Comparison of ENCODE assay signal across 9 cellular contexts in genomic region chr1:202062636-202063035, GRCh38. TPM values are rescaled to one million over a fixed set of nuclear protein-coding genes. Genes with fewer than 3 reads are reported as not detected.
DNase-seq lines count a peak whose midpoint lies in the region; ATAC-seq, FAIRE-seq and TF ChIP-seq lines count a peak whose summit lies in the region.
"Not testable (repeated sequence)": the region's sequence is repeated elsewhere in the genome, so short reads cannot be mapped to it uniquely, and the experiment has no call there.
"Had no signal": no experiment of that assay in that cellular context is flagged by ENCODE, and none has a peak within 500 bp of the region (broad histone marks: within the 10 kb centered on the region; RNA-seq: fewer than 3 reads in every experiment).

No MANE protein-coding gene starts in this region.

- H3K4me3 ChIP-seq in A549; HCT116 (replicated peaks in 1 of 2; ENCODE audit: low read depth in 1 of 2, low read length in 2 of 2); HUES64 (ENCODE audit: low read length); SJSA1; K562; HepG2 (replicated peaks in 1 of 3; ENCODE audit: insufficient read depth in 1 of 3, low read depth in 2 of 3, low read length in 3 of 3); neuronal stem cell (ENCODE audit: low read length in 2 of 2): not testable (repeated sequence)

- not testable (repeated sequence) for H3K9me1 ChIP-seq in K562 (ENCODE audit: control insufficient read depth, insufficient read depth, low read length)

- H3K9me3 ChIP-seq in A549; HCT116 (ENCODE audit: control insufficient read depth in 1 of 2, insufficient read depth in 1 of 2, low read depth in 1 of 2, low read length in 2 of 2); HUES64 (ENCODE audit: insufficient read depth, low read depth, low read length); SJSA1 (replicated peaks); K562 (replicated peaks; ENCODE audit: control insufficient read depth, insufficient read depth, low read depth, low read length); HepG2 (ENCODE audit: low read length); neuronal stem cell (replicated peaks in 1 of 2; ENCODE audit: control insufficient read depth in 2 of 2, insufficient read depth in 1 of 2, low read depth in 1 of 2, low read length in 2 of 2): not testable (repeated sequence)

- not testable (repeated sequence) for TF ChIP-seq EP300 in A549 (IDR thresholded peaks at IDR 0.05); K562 (IDR thresholded peaks at IDR 0.05; ENCODE audit: low read length); HepG2 (IDR thresholded peaks at IDR 0.05; ENCODE audit: low read depth in 2 of 2, low read length in 2 of 2); HepG2 (CRISPR knock-in tag; IDR thresholded peaks at IDR 0.05; ENCODE audit: borderline replicate concordance)

- H3K4me2 ChIP-seq in A549 (peak overlapping the region; percentile 54), HCT116 (ENCODE audit: low read length) (peak overlapping the region; percentile 45; the same call in 1 of the 2 replicates)
- not testable (repeated sequence) for H3K4me2 ChIP-seq in K562 (ENCODE audit: insufficient read depth, low read length); HepG2 (ENCODE audit: low read depth, low read length); neuronal stem cell (ENCODE audit: insufficient read depth, low read length, poor library complexity, severe bottlenecking)

- H4K91ac ChIP-seq in neuronal stem cell (ENCODE audit: low read depth, low read length, poor library complexity), result not testable (repeated sequence)

- H4K20me1 ChIP-seq in HCT116 (ENCODE audit: insufficient read depth); K562 (replicated peaks; ENCODE audit: control insufficient read depth, insufficient read depth, low read length); HepG2 (ENCODE audit: insufficient read depth, low read length): not testable (repeated sequence)

- not testable (repeated sequence) for H3K79me1 ChIP-seq in neuronal stem cell (ENCODE audit: low read depth, low read length)

- not testable (repeated sequence) for H3K27me3 ChIP-seq in HCT116 (ENCODE audit: insufficient read depth, low read length); HUES64 (ENCODE audit: insufficient read depth, low read length); SJSA1 (replicated peaks); K562 (ENCODE audit: control insufficient read depth in 2 of 2, insufficient read depth in 2 of 2, low read length in 2 of 2); HepG2 (ENCODE audit: control insufficient read depth in 1 of 2, insufficient read depth in 2 of 2, low read length in 2 of 2)
- H3K27me3 ChIP-seq in neuronal stem cell (ENCODE audit: control insufficient read depth in 3 of 3, insufficient read depth in 3 of 3, low read depth in 1 of 3, low read length in 3 of 3), result peaks cover 0 to 15% (median 0%) of the 10 kb centered on the region in 3 experiments

- H3K14ac ChIP-seq in neuronal stem cell (ENCODE audit: low read length), result not testable (repeated sequence)

- FAIRE-seq in A549 (lab: Jason Lieb, UNC); K562 (lab: Jason Lieb, UNC); HepG2 (lab: Jason Lieb, UNC): not testable (repeated sequence)

- H3K18ac ChIP-seq in neuronal stem cell (ENCODE audit: low read length), result not testable (repeated sequence)

- 90% methylated on average over 7 of the region's 7 CpGs for WGBS in A549 (ENCODE audit: missing lambda C conversion rate)
- WGBS in HUES64, result 93% methylated on average over 7 of the region's 7 CpGs
- 48% methylated on average over 7 of the region's 7 CpGs for WGBS in K562 (ENCODE audit: insufficient coverage, low coverage, missing lambda C conversion rate)
- 93% methylated on average over 7 of the region's 7 CpGs for WGBS in HepG2 (ENCODE audit: low lambda C conversion rate)
- WGBS in neuronal stem cell (ENCODE audit: extremely low coverage in 2 of 2, insufficient read length in 2 of 2, insufficient replicate concordance in 1 of 2), 2 donors, result no CpG with 5 or more reads among the region's 7 CpGs

- not testable (repeated sequence) for H3K23ac ChIP-seq in neuronal stem cell (ENCODE audit: low read depth, low read length, poor library complexity)

- H3K9ac ChIP-seq in HCT116 (ENCODE audit: low read length); HUES64 (ENCODE audit: low read depth, low read length); K562 (ENCODE audit: insufficient read depth in 1 of 2, low read depth in 2 of 2, low read length in 2 of 2); neuronal stem cell (ENCODE audit: low read depth, low read length, poor library complexity): not testable (repeated sequence)
- H3K9ac ChIP-seq in HepG2 (ENCODE audit: insufficient read depth, low read depth, low read length), result peak overlapping the region; percentile 30; the same call in 1 of the 2 replicates

- peak overlapping the region; percentile 19 for H2AFZ ChIP-seq in HCT116 (ENCODE audit: low read depth, low read length, poor library complexity, severe bottlenecking)
- not testable (repeated sequence) for H2AFZ ChIP-seq in K562 (ENCODE audit: low read depth, low read length); HepG2 (ENCODE audit: low read length); neuronal stem cell (ENCODE audit: low read length)

- in situ Hi-C loops in K562 (cut with MboI); HepG2 (cut with HindIII; ENCODE audit: extremely low pct_ligation_motif_present, low pct_unique_long_range_greater_than_20kb): not testable (repeated sequence)

- H3K4me1 ChIP-seq in A549, result peaks cover 75% of the 10 kb centered on the region
- peaks cover 48 to 71% of the 10 kb centered on the region in 2 experiments for H3K4me1 ChIP-seq in HCT116 (ENCODE audit: control insufficient read depth in 1 of 2, insufficient read depth in 2 of 2, low read length in 2 of 2)
- H3K4me1 ChIP-seq in HUES64 (ENCODE audit: insufficient read depth, low read length); neuronal stem cell (ENCODE audit: control insufficient read depth in 2 of 2, insufficient read depth in 1 of 2, low read depth in 1 of 2, low read length in 2 of 2): not testable (repeated sequence)
- peaks cover 68% of the 10 kb centered on the region for H3K4me1 ChIP-seq in SJSA1 (replicated peaks)
- peaks cover 0 to 20% of the 10 kb centered on the region in 2 experiments; a peak in 4 of 5 replicates for H3K4me1 ChIP-seq in K562 (replicated peaks in 1 of 2; ENCODE audit: control insufficient read depth in 2 of 2, insufficient read depth in 2 of 2, low read length in 2 of 2)
- peaks cover 60% of the 10 kb centered on the region for H3K4me1 ChIP-seq in HepG2 (ENCODE audit: insufficient read depth, low read length)

- CTCF ChIA-PET in A549 (lab: Yijun Ruan, JAX), result interaction anchor here (1.1 kb wide), 1 partner anchor 56 kb away, joined by 3 read pairs; no protein-coding TSS in a partner anchor
- CTCF ChIA-PET in HCT116 (lab: Charles Lee); K562 (lab: Yijun Ruan, JAX; ENCODE audit: low intra/inter-chr PET ratio); HepG2 (lab: Yijun Ruan, JAX; ENCODE audit: low intra/inter-chr PET ratio, low total read pairs): not testable (repeated sequence)

- TF ChIP-seq POLR2A in A549 (IDR thresholded peaks at IDR 0.05; ENCODE audit: low read length); HCT116 (IDR thresholded peaks at IDR 0.05; ENCODE audit: borderline replicate concordance, extremely low read depth, insufficient read depth, insufficient read length); K562 (conservative IDR thresholded peaks at IDR 0.05); HepG2 (IDR thresholded peaks at IDR 0.05; ENCODE audit: insufficient read depth in 1 of 2, low read depth in 2 of 2, low read length in 2 of 2): not testable (repeated sequence)

- H3K79me2 ChIP-seq in HCT116 (ENCODE audit: insufficient read depth, low read length); K562 (ENCODE audit: control insufficient read depth, insufficient read depth, low read length); HepG2 (ENCODE audit: insufficient read depth, low read length): not testable (repeated sequence)

- DNase-seq in A549 (ENCODE audit: low read depth in 1 of 2, low spot score in 1 of 2); HCT116 (ENCODE audit: low read depth, low spot score); SJSA1 (ENCODE audit: low read depth in 1 of 2, low spot score in 2 of 2); K562 (ENCODE audit: extremely low read depth in 1 of 4, low spot score in 3 of 4); HepG2 (ENCODE audit: low spot score); neuronal stem cell (ENCODE audit: low spot score): not testable (repeated sequence)

- not testable (repeated sequence) for H2BK120ac ChIP-seq in neuronal stem cell (ENCODE audit: low read depth, low read length)

- not testable (repeated sequence) for H3K36me3 ChIP-seq in HCT116 (ENCODE audit: control insufficient read depth in 1 of 2, insufficient read depth in 2 of 2, low read length in 2 of 2); HUES64 (ENCODE audit: insufficient read depth, low read length); SJSA1; K562 (ENCODE audit: control insufficient read depth, insufficient read depth, low read length); HepG2 (replicated peaks in 1 of 2; ENCODE audit: control insufficient read depth in 1 of 2, insufficient read depth in 2 of 2, low read length in 2 of 2); neuronal stem cell (replicated peaks in 1 of 2; ENCODE audit: control insufficient read depth in 2 of 2, insufficient read depth in 2 of 2, low read length in 2 of 2)

- H3K27ac ChIP-seq in A549 (peak overlapping the region; percentile 97 to 98), HCT116 (ENCODE audit: low read depth, low read length) (peak overlapping the region; percentile 8; the same call in 1 of the 2 replicates), HUES64 (ENCODE audit: low read depth, low read length) (peak overlapping the region; percentile 25; the same call in 1 of the 2 replicates), SJSA1 (peak overlapping the region; percentile 91), neuronal stem cell (replicated peaks; ENCODE audit: low read length) (peak overlapping the region; percentile 33)
- not testable (repeated sequence) for H3K27ac ChIP-seq in K562 (ENCODE audit: extremely low read depth, low read depth, low read length); HepG2 (ENCODE audit: extremely low read length, insufficient read depth, low read length)

- H4K8ac ChIP-seq in neuronal stem cell (ENCODE audit: low read depth, low read length), result not testable (repeated sequence)

- RAD21 ChIA-PET in HCT116 (lab: Charles Lee; ENCODE audit: low non-redundant PET in 1 of 2, low total read pairs in 2 of 2, uncharacterized antibody in 2 of 2, unreplicated experiment in 2 of 2), result not testable (repeated sequence)

- intact Hi-C loops in HCT116 (cut with micrococcal nuclease); K562 (cut with micrococcal nuclease); HepG2 (cut with micrococcal nuclease; ENCODE audit: unreplicated experiment): not testable (repeated sequence)

- not testable (repeated sequence) for BruUV-seq in HCT116 (replicated peaks; lab: Mats Ljungman, UMichigan); K562 (replicated peaks; lab: Mats Ljungman, UMichigan); HepG2 (replicated peaks; lab: Mats Ljungman, UMichigan)

- H2BK15ac ChIP-seq in neuronal stem cell (ENCODE audit: low read length), result not testable (repeated sequence)

- H3K9me2 ChIP-seq in HCT116 (ENCODE audit: insufficient read depth), result not testable (repeated sequence)

- ATAC-seq in A549, HCT116, K562, HepG2: not testable (repeated sequence)

- not testable (repeated sequence) for TF ChIP-seq RAD21 in A549 (conservative IDR thresholded peaks at IDR 0.05 in 1 of 2, IDR thresholded peaks at IDR 0.05 in 1 of 2); HCT116 (IDR thresholded peaks at IDR 0.05; ENCODE audit: low read depth); K562 (CRISPR knock-in tag; conservative IDR thresholded peaks at IDR 0.05 in 1 of 2, IDR thresholded peaks at IDR 0.05 in 1 of 2); HepG2 (CRISPR knock-in tag; IDR thresholded peaks at IDR 0.05)

- not testable (repeated sequence) for TF ChIP-seq CTCF in A549 (IDR thresholded peaks at IDR 0.05); HCT116 (IDR thresholded peaks at IDR 0.05 in 2 of 3, conservative IDR thresholded peaks at IDR 0.05 in 1 of 3; ENCODE audit: borderline replicate concordance in 1 of 3, insufficient read depth in 1 of 3, low read depth in 2 of 3, low read length in 2 of 3); K562 (IDR thresholded peaks at IDR 0.05 in 2 of 3, conservative IDR thresholded peaks at IDR 0.05 in 1 of 3; ENCODE audit: insufficient read depth in 2 of 3, low read depth in 1 of 3, low read length in 3 of 3); HepG2 (CRISPR knock-in tag; IDR thresholded peaks at IDR 0.05)

- H2BK12ac ChIP-seq in neuronal stem cell (ENCODE audit: low read length), result not testable (repeated sequence)

- not testable (repeated sequence) for H3K4ac ChIP-seq in neuronal stem cell (ENCODE audit: low read length)

- POLR2A ChIA-PET in A549 (lab: Yijun Ruan, JAX) (interaction anchor here (0.6 to 1.4 kb wide), 2 partner anchors 43 to 52 kb away, joined by 3 to 11 read pairs; partner anchors contain the start of gene ELF3), HCT116 (lab: Charles Lee) (interaction anchor here (0.7 to 2.1 kb wide), 5 partner anchors 21 to 52 kb away, joined by 3 to 11 read pairs (median 4); partner anchors contain the start of gene ELF3), K562 (lab: Yijun Ruan, JAX) (interaction anchor here (0.7 to 0.9 kb wide), 5 partner anchors 10 to 43 kb away, joined by 3 to 4 read pairs (median 4); no protein-coding TSS in a partner anchor), HepG2 (lab: Yijun Ruan, JAX) (interaction anchor here (0.9 to 2.7 kb wide), 3 partner anchors 12 to 52 kb away, joined by 3 to 9 read pairs (median 3); partner anchors contain the start of gene ELF3)

- not testable (repeated sequence) for H2AK5ac ChIP-seq in neuronal stem cell (ENCODE audit: low read depth, low read length)

- H2BK5ac ChIP-seq in neuronal stem cell (ENCODE audit: low read length), result not testable (repeated sequence)

RNA-seq across cellular contexts. Expression of gene ELF3, which starts 52.2 kb away (rescaled TPM):
- polyA plus RNA-seq in A549 (2011; rRNA removed) (334 and 365 TPM in 2 replicates), A549 (2017; fragmentation: RNase III; extraction: RNeasy Plus Mini Kit Qiagen cat#74134 plus additional on column Dnase treatment) (138 to 180 TPM (median 179 TPM) in 3 replicates), K562 (2011; rRNA removed) (0.47 and 0.87 TPM in 2 replicates), K562 (2014; fragmentation: Illumina TruSeq; extraction: Trizol) (0.15 TPM in 1 of 2 replicates, not detected in the other), K562 (2014; fragmentation: Nextera tagmentation; extraction: Ambion mirVana) (not detected), K562 (2014; rRNA removed) (0.03 TPM in 1 of 2 replicates, not detected in the other), HepG2 (2011; rRNA removed) (55.1 and 85.6 TPM in 2 replicates)
- 197 and 257 TPM in 2 replicates for polyA plus RNA-seq in A549 (2012; cell fraction: cytosol; rRNA removed)
- 1,053 and 1,132 TPM in 2 replicates for polyA plus RNA-seq in A549 (2012; cell fraction: nucleus; rRNA removed)
- polyA minus RNA-seq in A549 (2011; rRNA and poly(A)+ RNA removed), result 661 and 758 TPM in 2 replicates
- total RNA-seq in HCT116 (2021; ENCODE audit: unreplicated experiment) (200 TPM), K562 (2014; rRNA removed) (0.16 TPM in 1 of 2 replicates, not detected in the other), K562 (2014; rRNA removed; fragmentation: Illumina TruSeq; extraction: Trizol) (0.07 TPM in 1 of 2 replicates, not detected in the other), K562 (2015; rRNA removed; fragmentation: Illumina TruSeq; extraction: Trizol) (0.07 and 0.15 TPM in 2 replicates), K562 (2021) (0.63 and 1.2 TPM in 2 replicates), HepG2 (2016; rRNA removed; fragmentation: Illumina TruSeq; extraction: Trizol) (7.9 and 11.5 TPM in 2 replicates)
- 284 and 412 TPM in 2 replicates for polyA plus RNA-seq in HCT116 (2012)
- polyA plus RNA-seq in HUES64 (2013, experiment 1 of 2), result 2.7 TPM
- 3.0 TPM for polyA plus RNA-seq in HUES64 (2013, experiment 2 of 2)
- 0.05 TPM in 1 of 2 replicates, not detected in the other for total RNA-seq in SJSA1 (2014; rRNA removed; shearing (Covaris generic))
- 1.2 and 3.1 TPM in 2 replicates for total RNA-seq in K562 (2011; cell fraction: chromatin; rRNA removed; ENCODE audit: low replicate concordance)
- total RNA-seq in K562 (2011; cell fraction: nucleolus; rRNA removed), result 1.8 and 2.3 TPM in 2 replicates
- total RNA-seq in K562 (2011; cell fraction: nucleoplasm; rRNA removed), result 0.73 and 1.3 TPM in 2 replicates
- polyA plus RNA-seq in K562 (2011; cell fraction: cytosol; rRNA removed), result 0.94 and 1.2 TPM in 2 replicates
- 1.6 and 2.7 TPM in 2 replicates for polyA plus RNA-seq in K562 (2011; cell fraction: nucleus; rRNA removed)
- 0.35 and 1.9 TPM in 2 replicates for polyA plus RNA-seq in K562 (2012)
- polyA minus RNA-seq in K562 (2011; rRNA and poly(A)+ RNA removed), result 0.21 and 0.54 TPM in 2 replicates
- polyA minus RNA-seq in K562 (2011; cell fraction: cytosol; rRNA and poly(A)+ RNA removed), result 0.67 TPM in 1 of 2 replicates, not detected in the other
- polyA minus RNA-seq in K562 (2011; cell fraction: nucleus; rRNA and poly(A)+ RNA removed), result 0.94 and 1.00 TPM in 2 replicates
- 2.7 and 3.4 TPM in 2 replicates for total RNA-seq in HepG2 (2016; cell fraction: cytosol; rRNA removed; fragmentation: Illumina TruSeq; extraction: Trizol; ENCODE audit: low read depth)
- total RNA-seq in HepG2 (2016; cell fraction: insoluble cytoplasmic fraction; rRNA removed; fragmentation: Illumina TruSeq; extraction: Trizol), result 10.4 and 13.3 TPM in 2 replicates
- total RNA-seq in HepG2 (2016; cell fraction: membrane; rRNA removed; fragmentation: Illumina TruSeq; extraction: Trizol), result 6.2 and 6.3 TPM in 2 replicates
- total RNA-seq in HepG2 (2016; cell fraction: nucleus; rRNA removed; fragmentation: Illumina TruSeq; extraction: Trizol), result 12.6 and 14.1 TPM in 2 replicates
- 53.6 and 65.9 TPM in 2 replicates for polyA plus RNA-seq in HepG2 (2011; cell fraction: cytosol; rRNA removed)
- 100 and 160 TPM in 2 replicates for polyA plus RNA-seq in HepG2 (2011; cell fraction: nucleus; rRNA removed)
- polyA plus RNA-seq in HepG2 (2012), result 23.2 and 51.8 TPM in 2 replicates
- polyA plus RNA-seq in HepG2 (2016; cell fraction: cytosol; fragmentation: Illumina TruSeq; extraction: Trizol; ENCODE audit: low read depth), result 1.3 and 1.4 TPM in 2 replicates
- 8.0 and 8.3 TPM in 2 replicates for polyA plus RNA-seq in HepG2 (2016; cell fraction: insoluble cytoplasmic fraction; fragmentation: Illumina TruSeq; extraction: Trizol; ENCODE audit: low read depth)
- polyA plus RNA-seq in HepG2 (2016; cell fraction: membrane; fragmentation: Illumina TruSeq; extraction: Trizol; ENCODE audit: low read depth), result 1.5 and 2.1 TPM in 2 replicates
- polyA plus RNA-seq in HepG2 (2016; cell fraction: nucleus; fragmentation: Illumina TruSeq; extraction: Trizol; ENCODE audit: insufficient read depth, low read depth), result 32.7 and 37.5 TPM in 2 replicates
- 97.8 and 144 TPM in 2 replicates for polyA minus RNA-seq in HepG2 (2011; rRNA and poly(A)+ RNA removed; ENCODE audit: low replicate concordance)
- polyA minus RNA-seq in HepG2 (2011; cell fraction: cytosol; rRNA and poly(A)+ RNA removed), result 37.5 and 50.6 TPM in 2 replicates
- polyA minus RNA-seq in HepG2 (2011; cell fraction: nucleus; rRNA and poly(A)+ RNA removed), result 25.4 and 41.9 TPM in 2 replicates
- 2.7 TPM for polyA plus RNA-seq in neuronal stem cell (2013, experiment 1 of 2)
- 2.6 TPM for polyA plus RNA-seq in neuronal stem cell (2013, experiment 2 of 2)
- polyA plus RNA-seq: CD14-positive monocyte; CD8-positive, alpha-beta memory T cell had no signal

Comparison
In these comparisons a context has a peak if more than half of its experiments do, and no peak if none do; other contexts are left out.
1. RNA of gene ELF3, which starts 52.2 kb away (total RNA-seq): 200 TPM in HCT116 (single experiment); 2.7 to 14.1 TPM in HepG2, 0.07 to 3.1 TPM in K562 and 0.05 TPM in SJSA1; every median in the first group is over 10 times any median in the second.